Comparison of ENCODE assay signal across 25 cellular contexts in genomic region chr1:226479432-226479831, GRCh38.
DNase-seq lines count a peak whose midpoint lies in the region; ATAC-seq, FAIRE-seq and TF ChIP-seq lines count a peak whose summit lies in the region.
"Had no signal": no experiment of that assay in that cellular context is flagged by ENCODE, and none has a peak within 500 bp of the region (broad histone marks: within the 10 kb centered on the region; RNA-seq: fewer than 3 reads in every experiment).

No MANE protein-coding gene starts in this region.

- 2% methylated on average over 2 of the region's 2 CpGs for WGBS in HepG2 (ENCODE audit: low lambda C conversion rate)
- WGBS in right lobe of liver (ENCODE audit: insufficient coverage, low coverage, low lambda C conversion rate, missing lambda C conversion rate) = 80% methylated on average over 1 of the region's 2 CpGs

- in situ Hi-C loops in HepG2 (cut with HindIII; ENCODE audit: extremely low pct_ligation_motif_present, low pct_unique_long_range_greater_than_20kb) = no loop called here

- H3K4me1 Mint-ChIP-seq in glutamatergic neuron (ENCODE audit: low read depth, unreplicated experiment) = peaks cover 35% of the 10 kb centered on the region
- H3K4me1 Mint-ChIP-seq: activated T-helper 17 cell treated with anti-CD3 and anti-CD28 coated beads, Interleukin-2, amount 50 U/mL, for 72 hours had no signal

- H3K27me3 ChIP-seq in HepG2 (ENCODE audit: control insufficient read depth in 1 of 2, insufficient read depth in 2 of 2, low read length in 2 of 2) (peaks cover 7 to 65% of the 10 kb centered on the region in 2 experiments; a peak in 4 of 5 replicates), right lobe of liver (no peaks in the 10 kb centered on the region), endothelial cell of umbilical vein (ENCODE audit: control insufficient read depth in 2 of 2, insufficient read depth in 2 of 2, low read length in 2 of 2) (peaks cover 9 to 12% of the 10 kb centered on the region in 2 experiments)
- H3K27me3 ChIP-seq: MG63 had no signal

- H3K9me1 ChIP-seq in endothelial cell of umbilical vein (replicated peaks; ENCODE audit: control insufficient read depth, extremely low read depth, insufficient read depth, low read length) = no peaks in the 10 kb centered on the region

- H3K9me3 ChIP-seq in HepG2 (ENCODE audit: low read length) (no peaks in the 10 kb centered on the region), right lobe of liver (no peaks in the 10 kb centered on the region), endothelial cell of umbilical vein (replicated peaks; ENCODE audit: control insufficient read depth, insufficient read depth, low read length) (no peaks in the 10 kb centered on the region)
- H3K9me3 ChIP-seq: MG63, SK-N-SH, tibial artery had no signal

- H3K9me3 Mint-ChIP-seq in glutamatergic neuron (ENCODE audit: unreplicated experiment) = peaks cover 14% of the 10 kb centered on the region
- H3K9me3 Mint-ChIP-seq: activated T-helper 17 cell treated with anti-CD3 and anti-CD28 coated beads, Interleukin-2, amount 50 U/mL, for 72 hours; stimulated activated naive CD8-positive, alpha-beta T cell treated with anti-CD3 and anti-CD28 coated beads, Interleukin-15, Interleukin-2, amounts not matched to agents 100 ng/mL and 50 ng/mL, for 24 hours; WTC11 had no signal

- no peak for TF ChIP-seq RAD21 in HepG2 (CRISPR knock-in tag; IDR thresholded peaks at IDR 0.05)

- H3K4me3 ChIP-seq in HepG2 (replicated peaks in 1 of 3; ENCODE audit: insufficient read depth in 1 of 3, low read depth in 2 of 3, low read length in 3 of 3) (no peak overlapping the region), right lobe of liver (no peak overlapping the region), endothelial cell of umbilical vein (replicated peaks in 1 of 3; ENCODE audit: insufficient read depth in 1 of 3, low read depth in 1 of 3, low read length in 3 of 3) (no peak overlapping the region)
- H3K4me3 ChIP-seq: MG63, tibial artery had no signal

- H3K27ac Mint-ChIP-seq in glutamatergic neuron (ENCODE audit: unreplicated experiment) = no peak overlapping the region
- H3K27ac Mint-ChIP-seq: activated naive CD8-positive, alpha-beta T cell; activated T-helper 17 cell treated with anti-CD3 and anti-CD28 coated beads, Interleukin-2, amount 50 U/mL, for 72 hours; stimulated activated naive CD8-positive, alpha-beta T cell treated with anti-CD3 and anti-CD28 coated beads, Interleukin-15, Interleukin-2, amounts not matched to agents 100 ng/mL and 50 ng/mL, for 24 hours; WTC11 had no signal

- intact Hi-C loops in HepG2 (cut with micrococcal nuclease; ENCODE audit: unreplicated experiment) (no loop called here), right lobe of liver (cut with DNase I) (no loop called here), endothelial cell of umbilical vein (cut with micrococcal nuclease) (no loop called here)

- no peak for TF ChIP-seq POLR2A in HepG2 (IDR thresholded peaks at IDR 0.05; ENCODE audit: insufficient read depth in 1 of 2, low read depth in 2 of 2, low read length in 2 of 2)
- TF ChIP-seq POLR2A in right lobe of liver (IDR thresholded peaks at IDR 0.05) = no peak
- no peak for TF ChIP-seq POLR2A in endothelial cell of umbilical vein (IDR thresholded peaks at IDR 0.05; ENCODE audit: low read depth, low read length)

- H3K27me3 Mint-ChIP-seq in glutamatergic neuron (ENCODE audit: unreplicated experiment) = peaks cover 13% of the 10 kb centered on the region

- FAIRE-seq in HepG2 (lab: Jason Lieb, UNC) = peak; percentile 86
- FAIRE-seq in endothelial cell of umbilical vein (lab: Jason Lieb, UNC) = no peak
- FAIRE-seq: A204.1, H1 had no signal

- CTCF ChIA-PET in HepG2 (lab: Yijun Ruan, JAX; ENCODE audit: low intra/inter-chr PET ratio, low total read pairs) = no interaction called here
- CTCF ChIA-PET in endothelial cell of umbilical vein (lab: Charles Lee) = no interaction called here

- H3K9ac ChIP-seq in HepG2 (ENCODE audit: insufficient read depth, low read depth, low read length) (no peak overlapping the region), endothelial cell of umbilical vein (replicated peaks; ENCODE audit: extremely low read depth, insufficient read depth, low read length) (no peak overlapping the region)
- H3K9ac ChIP-seq: SK-N-SH had no signal

- DNase-seq in HepG2 (ENCODE audit: low spot score) (peak; percentile 82), right lobe of liver (no peak), NCI-H524 (lab: John Stamatoyannopoulos, UW) (peak; percentile 33 to 83), endothelial cell of umbilical vein (ENCODE audit: low read depth, low spot score) (peak; percentile 14), glutamatergic neuron (no peak), AG08396 (ENCODE audit: low spot score) (no peak)
- DNase-seq: COR-L47; effector memory CD4-positive, alpha-beta T cell; MG63; NCI-H187; NCI-H2227 treated with DMSO at 0.1 percent for 48 hours; RPMI8226; SK-N-SH; stimulated activated CD4-positive, alpha-beta T cell treated with anti-CD3 and anti-CD28 coated beads, Interleukin-12 subunit alpha, Interleukin-12 subunit beta, amount 100 ng/mL, for 4 hours; stimulated activated CD4-positive, alpha-beta T cell treated with anti-CD3 and anti-CD28 coated beads, Interleukin-4, amount 100 ng/mL, for 4 hours; T-helper 2 cell; tibial artery had no signal

- TF ChIP-seq EP300 in HepG2 (IDR thresholded peaks at IDR 0.05; ENCODE audit: low read depth in 2 of 2, low read length in 2 of 2) (peak; percentile 60 to 80; a peak in 3 of 4 replicates), HepG2 (CRISPR knock-in tag; IDR thresholded peaks at IDR 0.05; ENCODE audit: borderline replicate concordance) (no peak)

- peaks cover 36% of the 10 kb centered on the region for H3K4me1 ChIP-seq in HepG2 (ENCODE audit: insufficient read depth, low read length)
- H3K4me1 ChIP-seq in right lobe of liver = peaks cover 0 to 16% (median 0%) of the 10 kb centered on the region in 4 donors
- H3K4me1 ChIP-seq in endothelial cell of umbilical vein (ENCODE audit: control insufficient read depth, extremely low read depth, insufficient read depth, low read length) = peaks cover 2% of the 10 kb centered on the region
- H3K4me1 ChIP-seq: tibial artery had no signal

- no peak for TF ChIP-seq CTCF in HepG2 (CRISPR knock-in tag; IDR thresholded peaks at IDR 0.05)
- TF ChIP-seq CTCF in right lobe of liver (IDR thresholded peaks at IDR 0.05) = no peak
- no peak for TF ChIP-seq CTCF in endothelial cell of umbilical vein (IDR thresholded peaks at IDR 0.05; ENCODE audit: extremely low read depth in 1 of 2, insufficient read depth in 1 of 2, low read depth in 1 of 2, low read length in 2 of 2)
- no peak for TF ChIP-seq CTCF in glutamatergic neuron (IDR thresholded peaks at IDR 0.05; ENCODE audit: partially characterized antibody, unreplicated experiment)

- BruUV-seq in HepG2 (replicated peaks; lab: Mats Ljungman, UMichigan) (no TSS peak), endothelial cell of umbilical vein (replicated peaks; lab: Mats Ljungman, UMichigan) (no TSS peak)

- no peak overlapping the region for H3K27ac ChIP-seq in HepG2 (ENCODE audit: extremely low read length, insufficient read depth, low read length)
- H3K27ac ChIP-seq in right lobe of liver = no peak overlapping the region
- no peak overlapping the region for H3K27ac ChIP-seq in endothelial cell of umbilical vein (ENCODE audit: insufficient read depth, low read depth, low read length)
- H3K27ac ChIP-seq: tibial artery had no signal

- H3K79me2 ChIP-seq in HepG2 (ENCODE audit: insufficient read depth, low read length) (no peaks in the 10 kb centered on the region), endothelial cell of umbilical vein (ENCODE audit: control insufficient read depth, insufficient read depth, low read length) (no peaks in the 10 kb centered on the region)

- H3K4me3 Mint-ChIP-seq in glutamatergic neuron (ENCODE audit: unreplicated experiment) = no peak overlapping the region
- H3K4me3 Mint-ChIP-seq: activated naive CD8-positive, alpha-beta T cell; activated T-helper 17 cell treated with anti-CD3 and anti-CD28 coated beads, Interleukin-2, amount 50 U/mL, for 72 hours; stimulated activated naive CD8-positive, alpha-beta T cell treated with anti-CD3 and anti-CD28 coated beads, Interleukin-15, Interleukin-2, amounts not matched to agents 100 ng/mL and 50 ng/mL, for 24 hours; WTC11 had no signal

- H2AFZ ChIP-seq in HepG2 (ENCODE audit: low read length) (no peak overlapping the region), endothelial cell of umbilical vein (ENCODE audit: low read depth, low read length) (no peak overlapping the region)

- dilution Hi-C loops in endothelial cell of umbilical vein (cut with MboI; ENCODE audit: extremely low pct_ligation_motif_present, low sequenced_read_pairs) = no loop called here

- H3K4me2 ChIP-seq in HepG2 (ENCODE audit: low read depth, low read length) = peak overlapping the region; percentile 28
- no peak overlapping the region for H3K4me2 ChIP-seq in endothelial cell of umbilical vein (ENCODE audit: insufficient read depth, low read length)
- H3K4me2 ChIP-seq: SK-N-SH had no signal

- ATAC-seq in HepG2 = peak; percentile 73
- ATAC-seq in right lobe of liver = no peak
- no peak for ATAC-seq in HG02970 (IDR thresholded peaks at IDR 0.05; ENCODE audit: low FRiP score, unreplicated experiment)
- no peak for ATAC-seq in HG02678 (IDR thresholded peaks at IDR 0.05; ENCODE audit: unreplicated experiment)
- ATAC-seq: activated T-helper 17 cell treated with anti-CD3 and anti-CD28 coated beads, Interleukin-2, amount 50 U/mL, for 72 hours; WTC11 had no signal

- H3K36me3 Mint-ChIP-seq in glutamatergic neuron (ENCODE audit: unreplicated experiment) = no peaks in the 10 kb centered on the region
- H3K36me3 Mint-ChIP-seq: activated naive CD8-positive, alpha-beta T cell; WTC11 had no signal

- H4K20me1 ChIP-seq in HepG2 (ENCODE audit: insufficient read depth, low read length) (peaks cover 2% of the 10 kb centered on the region; the same call in 1 of the 2 replicates), endothelial cell of umbilical vein (replicated peaks; ENCODE audit: control insufficient read depth, extremely low read depth, insufficient read depth, low read length) (no peaks in the 10 kb centered on the region)

- POLR2A ChIA-PET in HepG2 (lab: Yijun Ruan, JAX) (no interaction called here), endothelial cell of umbilical vein (lab: Charles Lee) (no interaction called here)

- no peaks in the 10 kb centered on the region for H3K36me3 ChIP-seq in HepG2 (replicated peaks in 1 of 2; ENCODE audit: control insufficient read depth in 1 of 2, insufficient read depth in 2 of 2, low read length in 2 of 2)
- no peaks in the 10 kb centered on the region for H3K36me3 ChIP-seq in right lobe of liver
- H3K36me3 ChIP-seq in endothelial cell of umbilical vein (ENCODE audit: control insufficient read depth in 2 of 2, extremely low read depth in 1 of 2, insufficient read depth in 2 of 2, low read length in 2 of 2) = no peaks in the 10 kb centered on the region
- H3K36me3 ChIP-seq: MG63, tibial artery had no signal

TF ChIP-seq in HepG2, 621 proteins besides CTCF, POLR2A, EP300 and RAD21 (continues in another document):
- TF ChIP-seq AKAP8 (CRISPR knock-in tag; IDR thresholded peaks at IDR 0.05) = no peak
- no peak for TF ChIP-seq SRY (CRISPR knock-in tag; IDR thresholded peaks at IDR 0.05)
- peak; percentile 57 for TF ChIP-seq ZNF629 (CRISPR knock-in tag; conservative IDR thresholded peaks at IDR 0.05)

TF ChIP-seq in endothelial cell of umbilical vein, 7 proteins besides CTCF, POLR2A, EP300 and RAD21 (continues in another document):
- TF ChIP-seq MYC (IDR thresholded peaks at IDR 0.05; ENCODE audit: low read depth, low read length) (no peak), FOS (IDR thresholded peaks at IDR 0.05; ENCODE audit: borderline replicate concordance, insufficient read depth, low read length) (no peak)

Comparison
In these comparisons a context has a peak if more than half of its experiments do, and no peak if none do; other contexts are left out.
1. DNase-seq: peak in HepG2 (single experiment), NCI-H524 (2 of 2) and endothelial cell of umbilical vein (single experiment); none in right lobe of liver (0 of 3), glutamatergic neuron (single experiment) and AG08396 (single experiment).